11 cellular contexts compared by ENCODE assay signal in the genomic region with DNA sequence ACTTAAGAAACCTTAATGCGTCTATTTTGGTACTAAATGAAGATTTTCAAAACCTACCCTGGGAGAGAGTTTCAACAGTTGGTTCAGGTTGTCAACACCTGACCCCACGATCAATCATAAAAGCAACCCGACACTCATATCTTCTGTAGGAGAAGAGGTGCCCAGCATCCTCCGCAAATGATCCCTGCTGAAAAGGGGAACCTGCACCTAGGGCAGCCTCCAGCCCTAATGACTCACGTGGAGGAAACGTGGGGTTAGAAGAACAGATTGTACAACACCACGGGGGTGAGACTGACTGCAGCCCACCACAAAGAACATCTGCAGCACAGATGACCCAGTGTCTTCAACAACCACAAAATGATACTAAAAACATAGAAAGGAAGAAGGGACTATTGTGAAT.
DNase-seq lines count a peak whose midpoint lies in the region; ATAC-seq and TF ChIP-seq lines count a peak whose summit lies in the region.
"Had no signal": no experiment of that assay in that cellular context is flagged by ENCODE, and none has a peak within 500 bp of the region (broad histone marks: within the 10 kb centered on the region; RNA-seq: fewer than 3 reads in every experiment).

No MANE protein-coding gene starts in this region.

- no peaks in the 10 kb centered on the region for H3K9me3 ChIP-seq in IMR-90 (ENCODE audit: control insufficient read depth, insufficient read depth, low read length)
- H3K9me3 ChIP-seq in aorta (ENCODE audit: control insufficient read depth, low read length) = no peaks in the 10 kb centered on the region

- H3K4ac ChIP-seq in IMR-90 (ENCODE audit: low read depth, low read length) = no peak overlapping the region

- peak; percentile 68 for ATAC-seq in GM21576 (IDR thresholded peaks at IDR 0.05; ENCODE audit: unreplicated experiment)
- no peak for ATAC-seq in IMR-90 (ENCODE audit: low read depth)
- no peak for ATAC-seq in aorta (ENCODE audit: low FRiP score)
- no peak for ATAC-seq in activated naive CD4-positive, alpha-beta T cell treated with anti-CD3 and anti-CD28 coated beads, Interleukin-2, amount 50 U/mL, for 72 hours
- ATAC-seq: activated CD4-positive, alpha-beta T cell treated with anti-CD3 and anti-CD28 coated beads for 36 hours had no signal

- TF ChIP-seq RAD21 in IMR-90 (IDR thresholded peaks at IDR 0.05; ENCODE audit: low read length) = no peak

- H4K8ac ChIP-seq in IMR-90 (ENCODE audit: low read depth in 2 of 2, low read length in 2 of 2) = no peak overlapping the region; a peak in 2 of 4 replicates

- in situ Hi-C loops in IMR-90 (cut with MboI; ENCODE audit: low sequenced_read_pairs) = no loop called here

- no peak overlapping the region; the same call in 1 of the 2 replicates for H2BK20ac ChIP-seq in IMR-90 (ENCODE audit: low read depth, low read length)

- 78% methylated on average over 3 of the region's 7 CpGs; no CpG with 5 or more reads in 1 of the 2 experiments for WGBS in IMR-90 (ENCODE audit: extremely low coverage in 2 of 2, insufficient read length in 1 of 2), 2 experiments
- WGBS in aorta, 2 donors = 72 to 76% methylated on average over 7 of the region's 7 CpGs

- H3K9me3 Mint-ChIP-seq in activated naive CD4-positive, alpha-beta T cell treated with anti-CD3 and anti-CD28 coated beads, Interleukin-2, amount 50 U/mL, for 72 hours = no peaks in the 10 kb centered on the region

- H3K4me2 ChIP-seq in IMR-90 (ENCODE audit: low read depth, low read length) = no peak overlapping the region

- no peak overlapping the region for H2AFZ ChIP-seq in IMR-90 (replicated peaks; ENCODE audit: low read length, poor library complexity)

- no peaks in the 10 kb centered on the region for H3K36me3 Mint-ChIP-seq in activated naive CD4-positive, alpha-beta T cell treated with anti-CD3 and anti-CD28 coated beads, Interleukin-2, amount 50 U/mL, for 72 hours

- CTCF ChIA-PET in IMR-90 (lab: Yijun Ruan, JAX) = interaction anchor here (0.7 to 1.0 kb wide), 3 partner anchors 19 to 191 kb away, joined by 3 to 4 read pairs (median 3); no protein-coding TSS in a partner anchor

- peak overlapping the region; percentile 1; the same call in 1 of the 2 replicates for H2AK5ac ChIP-seq in IMR-90 (ENCODE audit: low read depth, low read length)

- H2AK9ac ChIP-seq in IMR-90 (replicated peaks; ENCODE audit: low read depth, low read length, poor library complexity) = no peak overlapping the region

- no peak for TF ChIP-seq POLR2A in IMR-90 (IDR thresholded peaks at IDR 0.05; ENCODE audit: low read depth, low read length)

- no peak overlapping the region for H3K27ac Mint-ChIP-seq in activated naive CD4-positive, alpha-beta T cell treated with anti-CD3 and anti-CD28 coated beads, Interleukin-2, amount 50 U/mL, for 72 hours
- H3K27ac Mint-ChIP-seq: activated CD4-positive, alpha-beta T cell treated with anti-CD3 and anti-CD28 coated beads for 36 hours had no signal

- H3K18ac ChIP-seq in IMR-90 (ENCODE audit: low read depth, low read length) = no peak overlapping the region

- no peak overlapping the region for H4K91ac ChIP-seq in IMR-90 (ENCODE audit: insufficient read depth, low read depth, low read length)

- H3K4me3 ChIP-seq in IMR-90 (ENCODE audit: insufficient read depth, low read depth, low read length) (no peak overlapping the region), fibroblast of mammary gland (ENCODE audit: control insufficient read depth, low read depth, low read length) (no peak overlapping the region), aorta (ENCODE audit: low read length in 2 of 2) (no peak overlapping the region)

- H2BK15ac ChIP-seq in IMR-90 (ENCODE audit: low read depth, low read length) = no peak overlapping the region

- H3K23ac ChIP-seq in IMR-90 (ENCODE audit: low read depth, low read length) = no peak overlapping the region

- H3K27ac ChIP-seq in IMR-90 (ENCODE audit: insufficient read depth, low read length) (no peak overlapping the region; the same call in 1 of the 2 replicates), aorta (ENCODE audit: low read depth in 1 of 2, low read length in 2 of 2) (no peak overlapping the region)

- H3K79me1 ChIP-seq in IMR-90 (ENCODE audit: low read depth in 1 of 2, low read length in 2 of 2) = peaks cover 14 to 72% of the 10 kb centered on the region in 2 experiments; a peak in 3 of 4 replicates

- DNase-seq in GF-D8 (lab: John Stamatoyannopoulos, UW) (peak; percentile 17), IMR-90 (peak; percentile 77), fibroblast of mammary gland (ENCODE audit: low read depth) (peak; percentile 96), aorta (no peak), DMS79 treated with DMSO at 0.1 percent for 48 hours (lab: John Stamatoyannopoulos, UW) (no peak)
- no peak for DNase-seq in effector CD8-positive, alpha-beta T cell (lab: John Stamatoyannopoulos, UW)
- DNase-seq in activated naive CD4-positive, alpha-beta T cell treated with anti-CD3 and anti-CD28 coated beads, Interleukin-2, amount 50 U/mL, for 72 hours (ENCODE audit: low spot score in 2 of 2) = no peak
- DNase-seq: activated CD4-positive, alpha-beta T cell treated with anti-CD3 and anti-CD28 coated beads for 36 hours; glutamatergic neuron; NK-92 treated with Interleukin-12 subunit alpha and Interleukin-12 subunit beta, amount 100 ng/mL, for 24 hours had no signal

- no peak overlapping the region for H4K5ac ChIP-seq in IMR-90 (ENCODE audit: low read depth, low read length)

- no TSS peak for BruUV-seq in IMR-90 (replicated peaks; lab: Mats Ljungman, UMichigan)

- H3K27me3 ChIP-seq in IMR-90 (ENCODE audit: control insufficient read depth, insufficient read depth, low read length) (no peaks in the 10 kb centered on the region), aorta (ENCODE audit: control insufficient read depth in 1 of 2, insufficient read depth in 2 of 2, low read length in 1 of 2) (no peaks in the 10 kb centered on the region)

- no peak overlapping the region for H2BK120ac ChIP-seq in IMR-90 (ENCODE audit: low read depth, low read length)

- peaks cover 29% of the 10 kb centered on the region for H3K4me1 ChIP-seq in IMR-90 (ENCODE audit: control insufficient read depth, insufficient read depth, low read length)
- no peaks in the 10 kb centered on the region for H3K4me1 ChIP-seq in aorta (ENCODE audit: control insufficient read depth in 1 of 2, insufficient read depth in 2 of 2, low read length in 2 of 2)

- H4K20me1 ChIP-seq in IMR-90 (ENCODE audit: insufficient read depth, low read length) = peaks cover 6% of the 10 kb centered on the region; the same call in 1 of the 2 replicates

- dilution Hi-C loops in IMR-90 (cut with HindIII; ENCODE audit: low sequenced_read_pairs, unreplicated experiment) = no loop called here

- intact Hi-C loops in IMR-90 (cut with micrococcal nuclease) (loop anchor here (5.0 kb wide), 1 partner anchor 223 kb away; no protein-coding TSS in a partner anchor), aorta (cut with DNase I) (no loop called here)

- H3K9me1 ChIP-seq in IMR-90 (ENCODE audit: insufficient read depth, low read length) = peaks cover 50% of the 10 kb centered on the region

- H3K14ac ChIP-seq in IMR-90 (replicated peaks; ENCODE audit: low read depth, low read length) = no peak overlapping the region

- H3K9ac ChIP-seq in IMR-90 (ENCODE audit: low read depth, low read length) = no peak overlapping the region

- H3K36me3 ChIP-seq in IMR-90 (ENCODE audit: control insufficient read depth, insufficient read depth, low read length) (peaks cover 73% of the 10 kb centered on the region), aorta (ENCODE audit: control insufficient read depth in 1 of 2, insufficient read depth in 2 of 2, low read length in 1 of 2) (peaks cover 0 to 10% of the 10 kb centered on the region in 2 donors)

- POLR2A ChIA-PET in IMR-90 (lab: Charles Lee; ENCODE audit: unreplicated experiment) = no interaction called here

- no peak overlapping the region for H2BK5ac ChIP-seq in IMR-90 (ENCODE audit: low read depth, low read length, poor library complexity, severe bottlenecking)

- no peak overlapping the region for H3K56ac ChIP-seq in IMR-90 (ENCODE audit: extremely low read depth, insufficient read depth, low read length)

- TF ChIP-seq CTCF in IMR-90 (conservative IDR thresholded peaks at IDR 0.05; ENCODE audit: low read depth, low read length) (no peak), fibroblast of mammary gland (conservative IDR thresholded peaks at IDR 0.05; ENCODE audit: control insufficient read depth, insufficient read depth, low read depth, low read length) (no peak)

TF ChIP-seq in IMR-90, 13 proteins besides CTCF, POLR2A, EP300 and RAD21:
- TF ChIP-seq, protein P1, sequence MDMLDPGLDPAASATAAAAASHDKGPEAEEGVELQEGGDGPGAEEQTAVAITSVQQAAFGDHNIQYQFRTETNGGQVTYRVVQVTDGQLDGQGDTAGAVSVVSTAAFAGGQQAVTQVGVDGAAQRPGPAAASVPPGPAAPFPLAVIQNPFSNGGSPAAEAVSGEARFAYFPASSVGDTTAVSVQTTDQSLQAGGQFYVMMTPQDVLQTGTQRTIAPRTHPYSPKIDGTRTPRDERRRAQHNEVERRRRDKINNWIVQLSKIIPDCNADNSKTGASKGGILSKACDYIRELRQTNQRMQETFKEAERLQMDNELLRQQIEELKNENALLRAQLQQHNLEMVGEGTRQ (IDR thresholded peaks at IDR 0.05; ENCODE audit: low read depth, low read length) = no peak
- peak; percentile 17; the same call in 1 of the 2 replicates for TF ChIP-seq CEBPB (IDR thresholded peaks at IDR 0.05; ENCODE audit: low read depth, low read length)

Comparison
In these comparisons a context has a peak if more than half of its experiments do, and no peak if none do; other contexts are left out.
1. DNase-seq: peak in GF-D8 (single experiment), IMR-90 (single experiment) and fibroblast of mammary gland (single experiment); none in aorta (0 of 2), effector CD8-positive, alpha-beta T cell (single experiment), DMS79 treated with DMSO at 0.1 percent for 48 hours (single experiment) and activated naive CD4-positive, alpha-beta T cell treated with anti-CD3 and anti-CD28 coated beads, Interleukin-2, amount 50 U/mL, for 72 hours (0 of 2).